9 cellular contexts compared by ENCODE assay signal in genomic region chr10:93463723-93464511, GRCh38. TPM values are rescaled to one million over a fixed set of nuclear protein-coding genes. Genes with fewer than 3 reads are reported as not detected.
DNase-seq lines count a peak whose midpoint lies in the region; TF ChIP-seq lines count a peak whose summit lies in the region.
"Had no signal": no experiment of that assay in that cellular context is flagged by ENCODE, and none has a peak within 500 bp of the region (broad histone marks: within the 10 kb centered on the region; RNA-seq: fewer than 3 reads in every experiment).

No MANE protein-coding gene starts in this region.

- intact Hi-C loops in prostate gland (cut with DNase I) = loop anchor here (2.0 kb wide), 1 partner anchor 17 kb away; no protein-coding TSS in a partner anchor

- CTCF ChIA-PET in HEK293T (lab: Yijun Ruan, JAX) = interaction anchor here (0.9 kb wide), 1 partner anchor 87 kb away, joined by 3 read pairs; no protein-coding TSS in a partner anchor

- H3K9me3 ChIP-seq in prostate gland = no peaks in the 10 kb centered on the region

- H3K4me1 ChIP-seq in prostate gland (replicated peaks) = peaks cover 23% of the 10 kb centered on the region

- POLR2A ChIA-PET in HEK293T (lab: Yijun Ruan, JAX) = no interaction called here

- TF ChIP-seq POLR2A in prostate gland (IDR thresholded peaks at IDR 0.05) = no peak

- H3K4me3 ChIP-seq in fibroblast of the aortic adventitia (ENCODE audit: low read depth, low read length) = no peak overlapping the region
- no peak overlapping the region for H3K4me3 ChIP-seq in prostate gland

- TF ChIP-seq CTCF in fibroblast of the aortic adventitia (IDR thresholded peaks at IDR 0.05; ENCODE audit: insufficient read depth, low read length) (no peak), prostate gland (IDR thresholded peaks at IDR 0.05) (no peak)

- peak overlapping the region; percentile 81 to 88 for H3K27ac ChIP-seq in prostate gland

- H3K36me3 ChIP-seq in prostate gland = no peaks in the 10 kb centered on the region

- H3K27me3 ChIP-seq in prostate gland (replicated peaks; ENCODE audit: insufficient read depth) = no peaks in the 10 kb centered on the region

- 26% methylated on average over 7 of the region's 7 CpGs for WGBS in prostate gland

- DNase-seq in EH (ENCODE audit: low read depth) (peak; percentile 82), SKM-1 (lab: John Stamatoyannopoulos, UW; ENCODE audit: unreplicated experiment) (peak; percentile 60), fibroblast of the aortic adventitia (ENCODE audit: low read depth) (peak; percentile 89), prostate gland (ENCODE audit: low spot score) (no peak), A172 (ENCODE audit: low spot score) (no peak), NAMALWA (ENCODE audit: low spot score) (no peak), HEK293T (ENCODE audit: extremely low spot score) (no peak)
- DNase-seq in activated naive CD4-positive, alpha-beta T cell (lab: John Stamatoyannopoulos, UW) = no peak
- DNase-seq: DMS79 treated with DMSO at 0.1 percent for 48 hours had no signal

TF ChIP-seq in HEK293T, 16 proteins besides CTCF, POLR2A, EP300 and RAD21:
- TF ChIP-seq NFRKB (IDR thresholded peaks at IDR 0.05) (no peak), FOXA1 (IDR thresholded peaks at IDR 0.05) (no peak), FOXM1 (IDR thresholded peaks at IDR 0.05; ENCODE audit: borderline replicate concordance) (no peak), ZNF384 (IDR thresholded peaks at IDR 0.05) (no peak), LEF1 (IDR thresholded peaks at IDR 0.05; ENCODE audit: borderline replicate concordance) (no peak), TARDBP (IDR thresholded peaks at IDR 0.05) (no peak), HDGF (IDR thresholded peaks at IDR 0.05; ENCODE audit: borderline replicate concordance) (no peak), ELF4 (IDR thresholded peaks at IDR 0.05) (no peak), L3MBTL2 (conservative IDR thresholded peaks at IDR 0.05) (no peak), FOXK2 (IDR thresholded peaks at IDR 0.05) (no peak)

RNA-seq across cellular contexts. Expression of gene MYOF, which starts 18.2 kb away (rescaled TPM):
- total RNA-seq in fibroblast of the aortic adventitia (ENCODE audit: low replicate concordance) (381 and 408 TPM in 2 replicates), prostate gland (10 to 100 TPM; 84.4 to 85.0 TPM)
- 285 and 317 TPM in 2 replicates for total RNA-seq in A172 (2014; rRNA removed; shearing (Covaris generic))

RNA-seq across cellular contexts. Expression of gene CEP55, which starts 32.5 kb away (rescaled TPM):
- total RNA-seq in fibroblast of the aortic adventitia (ENCODE audit: low replicate concordance) (2.7 and 36.9 TPM in 2 replicates), prostate gland (1 to 10 TPM in 1 of 2 donors, under 1 TPM in 1; 0.14 to 4.7 TPM)
- total RNA-seq in A172 (2014; rRNA removed; shearing (Covaris generic)) = 193 and 250 TPM in 2 replicates

Comparison
In these comparisons a context has a peak if more than half of its experiments do, and no peak if none do; other contexts are left out.
1. DNase-seq: peak in EH (single experiment), SKM-1 (single experiment) and fibroblast of the aortic adventitia (single experiment); none in prostate gland (single experiment), activated naive CD4-positive, alpha-beta T cell (0 of 4), A172 (single experiment), NAMALWA (single experiment) and HEK293T (single experiment).